34 cellular contexts compared by ENCODE assay signal in the genomic region with DNA sequence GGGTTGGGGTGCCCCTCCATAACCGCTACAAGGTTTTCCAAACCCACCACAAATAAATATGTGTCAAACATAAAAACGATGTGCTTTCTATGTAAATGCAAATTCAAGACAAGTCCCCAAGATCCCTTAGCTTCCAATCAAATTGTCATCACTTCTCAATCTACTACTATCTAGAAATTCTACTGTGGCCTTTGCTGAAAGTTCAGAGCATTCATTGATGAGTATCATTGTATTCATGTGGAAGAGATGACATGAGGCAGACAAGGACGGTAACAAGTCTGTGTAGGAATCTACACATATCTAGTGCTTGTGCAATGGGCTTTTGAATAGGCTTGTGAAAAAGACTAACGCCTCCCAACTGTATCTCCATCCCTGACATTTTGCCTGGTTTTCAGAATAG.
"Had no signal": no experiment of that assay in that cellular context is flagged by ENCODE, and none has a peak within 500 bp of the region (broad histone marks: within the 10 kb centered on the region; RNA-seq: fewer than 3 reads in every experiment).

No MANE protein-coding gene starts in this region.

- H3K4me3 ChIP-seq: MG63 had no signal

- H3K4me2 ChIP-seq: KMS-11 had no signal

- H3K27ac ChIP-seq: KMS-11 had no signal

- H3K27me3 ChIP-seq: MG63 had no signal

- DNase-seq: Karpas-422, Kasumi-1, MG63, MM.1S, MV-4-11, NCI-H1048, NCI-H1092, NCI-H1092 treated with DMSO at 0.1 percent for 48 hours, NCI-H1105, NCI-H1105 treated with DMSO at 0.1 percent for 48 hours, NCI-H1417, NCI-H1417 treated with DMSO at 0.1 percent for 48 hours, NCI-H1436, NCI-H1436 treated with DMSO at 0.1 percent for 48 hours, NCI-H146, NCI-H1694, NCI-H1694 treated with DMSO at 0.1 percent for 48 hours, NCI-H187, NCI-H187 treated with DMSO at 0.1 percent for 48 hours, NCI-H1930, NCI-H2029, NCI-H2029 treated with DMSO at 0.1 percent for 48 hours, NCI-H2081, NCI-H2081 treated with DMSO at 0.1 percent for 48 hours, NCI-H2107, NCI-H2171, NCI-H2171 treated with DMSO at 0.1 percent for 48 hours, NCI-H2227 treated with DMSO at 0.1 percent for 48 hours, NCI-H226, NCI-H345, NCI-H446, NCI-H446 treated with DMSO at 0.1 percent for 48 hours, NCI-H510A had no signal

- H3K9ac ChIP-seq: KMS-11 had no signal

- H3K36me3 ChIP-seq: MG63 had no signal
